Comparison of ENCODE assay signal across 25 cellular contexts in genomic region chr15:45148076-45149059, GRCh38. TPM values are rescaled to one million over a fixed set of nuclear protein-coding genes. Genes with fewer than 3 reads are reported as not detected.
A peak's percentile ranks its signal among the peaks of the same experiment; 100 is the strongest.
DNase-seq lines count a peak whose midpoint lies in the region; ATAC-seq and TF ChIP-seq lines count a peak whose summit lies in the region.
"Had no signal": no experiment of that assay in that cellular context is flagged by ENCODE, and none has a peak within 500 bp of the region (broad histone marks: within the 10 kb centered on the region; RNA-seq: fewer than 3 reads in every experiment).

No MANE protein-coding gene starts in this region.

- no peak overlapping the region for H3K4me3 ChIP-seq in BLaER1 treated with 17β-estradiol and CSF1 and Interleukin-3, amounts not matched to agents 10 nM and 100 nM
- no peak overlapping the region for H3K4me3 ChIP-seq in MG63
- no peak overlapping the region for H3K4me3 ChIP-seq in osteoblast (ENCODE audit: insufficient read depth, low read length)
- no peak overlapping the region for H3K4me3 ChIP-seq in suprapubic skin
- no peak overlapping the region for H3K4me3 ChIP-seq in SJCRH30
- H3K4me3 ChIP-seq: gastrocnemius medialis, left ventricle myocardium inferior, SJSA1 had no signal

- H3K79me2 ChIP-seq in osteoblast (ENCODE audit: insufficient read depth, low read length), result no peaks in the 10 kb centered on the region

- TF ChIP-seq CTCF in osteoblast (IDR thresholded peaks at IDR 0.05; ENCODE audit: extremely low read depth, low read depth, low read length), result no peak
- TF ChIP-seq CTCF in suprapubic skin (IDR thresholded peaks at IDR 0.05), result no peak

- peak overlapping the region in 6 of 11 experiments; percentile 18 to 37 (median 22); a peak in 4 of 22 replicates for H3K4me2 ChIP-seq in BLaER1 treated with 17β-estradiol and CSF1 and Interleukin-3, amounts not matched to agents 10 nM and 100 nM
- H3K4me2 ChIP-seq in osteoblast (ENCODE audit: insufficient read depth, low read length), result no peak overlapping the region

- H3K27ac ChIP-seq in BLaER1 treated with 17β-estradiol and CSF1 and Interleukin-3, amounts not matched to agents 10 nM and 100 nM, result no peak overlapping the region
- H3K27ac ChIP-seq in epithelial cell of prostate, result peak overlapping the region; percentile 66
- no peak overlapping the region for H3K27ac ChIP-seq in osteoblast (ENCODE audit: low read depth, low read length)
- no peak overlapping the region for H3K27ac ChIP-seq in suprapubic skin
- H3K27ac ChIP-seq in SJCRH30, result no peak overlapping the region
- H3K27ac ChIP-seq: gastrocnemius medialis, left ventricle myocardium inferior, SJSA1 had no signal

- WGBS in suprapubic skin, result 78% methylated on average over 12 of the region's 12 CpGs

- peak; percentile 18 for DNase-seq in MG63
- DNase-seq in epithelial cell of prostate (ENCODE audit: low read depth, low spot score), result no peak
- peak; percentile 74 for DNase-seq in osteoblast (ENCODE audit: insufficient read length, low spot score, missing footprints)
- DNase-seq in suprapubic skin (ENCODE audit: low spot score in 2 of 2), result no peak
- no peak for DNase-seq in SJCRH30
- no peak for DNase-seq in GDM1 (lab: John Stamatoyannopoulos, UW)
- DNase-seq: activated CD4-positive, alpha-beta T cell treated with anti-CD3 and anti-CD28 coated beads, Interleukin-2, amount 50 U/mL, for 48 hours; activated CD8-positive, alpha-beta memory T cell treated with anti-CD3 and anti-CD28 coated beads, Interleukin-2, amount 50 U/mL, for 4 hours; amygdala; C1 segment of cervical spinal cord; effector CD8-positive, alpha-beta T cell; erythroblast; gastrocnemius medialis; left ventricle myocardium inferior; NCI-H1092 treated with DMSO at 0.1 percent for 48 hours; NCI-H1930; NCI-H526 treated with DMSO at 0.1 percent for 48 hours; occipital lobe; retina; T-helper 1 cell had no signal

- H3K27me3 ChIP-seq in BLaER1 treated with 17β-estradiol and CSF1 and Interleukin-3, amounts not matched to agents 10 nM and 100 nM, result no peaks in the 10 kb centered on the region
- H3K27me3 ChIP-seq in MG63 (no peaks in the 10 kb centered on the region), osteoblast (ENCODE audit: insufficient read depth, low read length) (peaks cover 6% of the 10 kb centered on the region), suprapubic skin (no peaks in the 10 kb centered on the region), SJCRH30 (0 out of 2 replicates have a peak, but pooled peaks cover 10% of the 10 kb centered on the region)
- H3K27me3 ChIP-seq: SJSA1 had no signal

- no peak for TF ChIP-seq EP300 in suprapubic skin (IDR thresholded peaks at IDR 0.05)

- H3K9ac ChIP-seq in BLaER1 treated with 17β-estradiol and CSF1 and Interleukin-3, amounts not matched to agents 10 nM and 100 nM, result no peak overlapping the region

- no peaks in the 10 kb centered on the region for H3K9me3 ChIP-seq in BLaER1 treated with 17β-estradiol and CSF1 and Interleukin-3, amounts not matched to agents 10 nM and 100 nM (replicated peaks in 1 of 11)
- H3K9me3 ChIP-seq in MG63 (no peaks in the 10 kb centered on the region), osteoblast (ENCODE audit: low read depth, low read length) (no peaks in the 10 kb centered on the region), suprapubic skin (no peaks in the 10 kb centered on the region), SJCRH30 (replicated peaks) (no peaks in the 10 kb centered on the region)
- H3K9me3 ChIP-seq: gastrocnemius medialis, left ventricle myocardium inferior, SJSA1 had no signal

- no peak for ATAC-seq in HG03460 (IDR thresholded peaks at IDR 0.05; ENCODE audit: unreplicated experiment)
- ATAC-seq: gastrocnemius medialis; naive thymus-derived CD8-positive, alpha-beta T cell had no signal

- peaks cover 0 to 10% (median 0%) of the 10 kb centered on the region in 11 experiments; a peak in 5 of 22 replicates for H3K36me3 ChIP-seq in BLaER1 treated with 17β-estradiol and CSF1 and Interleukin-3, amounts not matched to agents 10 nM and 100 nM
- H3K36me3 ChIP-seq in MG63 (no peaks in the 10 kb centered on the region), osteoblast (ENCODE audit: insufficient read depth, low read length) (no peaks in the 10 kb centered on the region), suprapubic skin (peaks cover 33% of the 10 kb centered on the region), SJCRH30 (no peaks in the 10 kb centered on the region)
- H3K36me3 ChIP-seq: gastrocnemius medialis, SJSA1 had no signal

- H3K4me1 ChIP-seq in BLaER1 treated with 17β-estradiol and CSF1 and Interleukin-3, amounts not matched to agents 10 nM and 100 nM, result peaks cover 0 to 9% (median 6%) of the 10 kb centered on the region in 10 experiments; a peak in 14 of 20 replicates
- H3K4me1 ChIP-seq in osteoblast (ENCODE audit: insufficient read depth, low read length) (peaks cover 17% of the 10 kb centered on the region), suprapubic skin (peaks cover 14% of the 10 kb centered on the region), SJCRH30 (no peaks in the 10 kb centered on the region)
- H3K4me1 ChIP-seq: gastrocnemius medialis, left ventricle myocardium inferior, SJSA1 had no signal

- H4K20me1 ChIP-seq in BLaER1 treated with 17β-estradiol and CSF1 and Interleukin-3, amounts not matched to agents 10 nM and 100 nM, result no peaks in the 10 kb centered on the region; a peak in 1 of 22 replicates
- no peaks in the 10 kb centered on the region for H4K20me1 ChIP-seq in osteoblast (ENCODE audit: insufficient read depth, low read length)

- no peak overlapping the region for H2AFZ ChIP-seq in osteoblast (ENCODE audit: low read length)

- no peak for TF ChIP-seq POLR2A in suprapubic skin (IDR thresholded peaks at IDR 0.05)

RNA-seq across cellular contexts. Expression of gene DUOX1, which starts 18.6 kb away (rescaled TPM):
- total RNA-seq in MG63 (2014; rRNA removed; shearing (Covaris generic); ENCODE audit: low replicate concordance), result not detected in 2 replicates
- under 0.01 and 0.29 TPM in 2 replicates for total RNA-seq in osteoblast
- total RNA-seq in suprapubic skin, result 100 to 1,000 TPM in 3 of 4 donors, 10 to 100 TPM in 1; 87.2 to 246 (median 165) TPM
- not detected in 2 replicates for total RNA-seq in SJCRH30 (2014; rRNA removed; shearing (Covaris generic))
- total RNA-seq: naive thymus-derived CD8-positive, alpha-beta T cell; occipital lobe; SJSA1 had no signal

RNA-seq across cellular contexts. Expression of gene DUOXA1, which starts 18.7 kb away (rescaled TPM):
- not detected in 2 replicates for total RNA-seq in MG63 (2014; rRNA removed; shearing (Covaris generic); ENCODE audit: low replicate concordance)
- total RNA-seq in osteoblast (0.29 and 0.36 TPM in 2 replicates), suprapubic skin (100 to 1,000 TPM in 1 of 4 donors, 10 to 100 TPM in 3; 65.6 to 178 (median 89.6) TPM)
- 0.04 TPM in 1 of 2 replicates, not detected in the other for total RNA-seq in SJCRH30 (2014; rRNA removed; shearing (Covaris generic))
- total RNA-seq: gastrocnemius medialis, H1, SJSA1 had no signal

RNA-seq across cellular contexts. Expression of gene DUOXA2, which starts 34.2 kb away (rescaled TPM):
- not detected in 2 replicates for total RNA-seq in MG63 (2014; rRNA removed; shearing (Covaris generic); ENCODE audit: low replicate concordance)
- total RNA-seq in osteoblast (not detected in 2 replicates), suprapubic skin (not detected)
- total RNA-seq in SJCRH30 (2014; rRNA removed; shearing (Covaris generic)), result not detected in 2 replicates
- total RNA-seq: gastrocnemius medialis; H1; left ventricle myocardium inferior; naive thymus-derived CD8-positive, alpha-beta T cell; occipital lobe; SJSA1 had no signal

RNA-seq across cellular contexts. Expression of gene DUOX2, which starts 34.4 kb away (rescaled TPM):
- total RNA-seq in MG63 (2014; rRNA removed; shearing (Covaris generic); ENCODE audit: low replicate concordance), result not detected in 2 replicates
- total RNA-seq in osteoblast (under 0.01 TPM in 1 of 2 replicates, not detected in the other), suprapubic skin (10 to 100 TPM in 2 of 4 donors, 1 to 10 TPM in 2; 2.3 to 32.6 (median 6.9) TPM)
- total RNA-seq in SJCRH30 (2014; rRNA removed; shearing (Covaris generic)), result not detected in 2 replicates
- total RNA-seq: gastrocnemius medialis; H1; naive thymus-derived CD8-positive, alpha-beta T cell; occipital lobe; SJSA1 had no signal

RNA-seq across cellular contexts. Expression of gene SHF, which starts 39.4 kb away (rescaled TPM):
- total RNA-seq in MG63 (2014; rRNA removed; shearing (Covaris generic); ENCODE audit: low replicate concordance), result 0.33 TPM in 1 of 2 replicates, not detected in the other
- total RNA-seq in osteoblast, result 3.3 and 4.1 TPM in 2 replicates
- 10 to 100 TPM in 2 of 4 donors, 1 to 10 TPM in 2; 5.4 to 11.9 (median 8.6) TPM for total RNA-seq in suprapubic skin
- total RNA-seq in SJCRH30 (2014; rRNA removed; shearing (Covaris generic)), result 22.1 and 22.9 TPM in 2 replicates

Comparison
In these comparisons a context has a peak if more than half of its experiments do, and no peak if none do; other contexts are left out.
1. DNase-seq: peak in MG63 (single experiment) and osteoblast (single experiment); none in epithelial cell of prostate (single experiment), suprapubic skin (0 of 2), SJCRH30 (0 of 2) and GDM1 (single experiment).
2. RNA of gene DUOX1, which starts 18.6 kb away (total RNA-seq): 87.2 to 246 TPM in suprapubic skin; not detected in MG63, under 0.01 to 0.29 TPM in osteoblast and not detected in SJCRH30; every median in the first group is over 10 times any median in the second.
3. RNA of gene DUOXA1, which starts 18.7 kb away (total RNA-seq): 65.6 to 178 TPM in suprapubic skin; 0.29 to 0.36 TPM in osteoblast, 0.04 TPM in SJCRH30 and not detected in MG63; every median in the first group is over 10 times any median in the second.